32 cellular contexts compared by ENCODE assay signal in the genomic region with DNA sequence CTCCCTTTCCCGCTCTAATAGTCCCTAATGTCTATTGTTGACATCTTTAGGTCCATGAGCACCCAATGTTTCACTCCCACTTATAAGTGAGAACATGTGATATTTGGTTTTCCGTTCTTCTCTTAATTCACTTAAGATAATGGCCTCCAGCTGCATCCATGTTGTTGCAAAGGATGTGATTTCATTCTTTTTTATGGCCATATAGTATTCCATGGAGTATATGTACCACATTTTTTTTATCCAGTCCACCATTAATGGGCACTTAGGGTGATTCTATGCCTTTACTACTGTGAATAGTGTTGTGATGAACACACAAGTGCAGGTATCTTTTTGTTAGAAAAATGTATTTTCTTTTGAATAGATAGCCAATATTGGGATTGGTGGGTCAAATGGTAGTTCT.
DNase-seq lines count a peak whose midpoint lies in the region; ATAC-seq, FAIRE-seq and TF ChIP-seq lines count a peak whose summit lies in the region.
"Had no signal": no experiment of that assay in that cellular context is flagged by ENCODE, and none has a peak within 500 bp of the region (broad histone marks: within the 10 kb centered on the region; RNA-seq: fewer than 3 reads in every experiment).

No MANE protein-coding gene starts in this region.

- no peaks in the 10 kb centered on the region for H3K4me1 ChIP-seq in SK-N-SH (ENCODE audit: control insufficient read depth in 1 of 2, insufficient read depth in 2 of 2, low read depth in 1 of 2, low read length in 1 of 2)
- no peaks in the 10 kb centered on the region for H3K4me1 ChIP-seq in HEK293 (ENCODE audit: control insufficient read depth, insufficient read depth, low read length)
- H3K4me1 ChIP-seq: A549; BE2C; BLaER1; BLaER1 treated with 17β-estradiol and CSF1 and Interleukin-3, amounts not matched to agents 10 nM and 100 nM had no signal

- H3K27me3 ChIP-seq in SK-N-SH (ENCODE audit: insufficient read depth) = no peaks in the 10 kb centered on the region
- H3K27me3 ChIP-seq: BE2C; BLaER1; BLaER1 treated with 17β-estradiol and CSF1 and Interleukin-3, amounts not matched to agents 10 nM and 100 nM had no signal

- H3K4me2 ChIP-seq in SK-N-SH = no peak overlapping the region
- H3K4me2 ChIP-seq: A549; BLaER1; BLaER1 treated with 17β-estradiol and CSF1 and Interleukin-3, amounts not matched to agents 10 nM and 100 nM had no signal

- CTCF ChIA-PET in SK-N-SH (lab: Yijun Ruan, JAX) = no interaction called here
- CTCF ChIA-PET in HEK293 (lab: Yijun Ruan, JAX) = no interaction called here

- H3K36me3 ChIP-seq in SK-N-SH (replicated peaks in 1 of 2; ENCODE audit: control insufficient read depth in 1 of 2, insufficient read depth in 2 of 2, low read length in 1 of 2) = no peaks in the 10 kb centered on the region
- no peaks in the 10 kb centered on the region for H3K36me3 ChIP-seq in HEK293 (ENCODE audit: control insufficient read depth in 2 of 2, insufficient read depth in 1 of 2, low read length in 2 of 2)
- H3K36me3 ChIP-seq: BE2C; BLaER1; BLaER1 treated with 17β-estradiol and CSF1 and Interleukin-3, amounts not matched to agents 10 nM and 100 nM had no signal

- H3K9ac ChIP-seq in SK-N-SH = no peak overlapping the region
- H3K9ac ChIP-seq: BLaER1; BLaER1 treated with 17β-estradiol and CSF1 and Interleukin-3, amounts not matched to agents 10 nM and 100 nM had no signal

- H3K9me2 ChIP-seq in SK-N-SH = no peaks in the 10 kb centered on the region

- FAIRE-seq in D721Med (lab: Jason Lieb, UNC) = peak; percentile 82
- FAIRE-seq: A204.1, A549 had no signal

- no peaks in the 10 kb centered on the region for H4K20me1 ChIP-seq in SK-N-SH (ENCODE audit: insufficient read depth)
- H4K20me1 ChIP-seq: BLaER1; BLaER1 treated with 17β-estradiol and CSF1 and Interleukin-3, amounts not matched to agents 10 nM and 100 nM had no signal

- no peak for ATAC-seq in SK-N-SH treated with all-trans-retinoic acid at 6 μM for 48 hours
- ATAC-seq in HG03139 (IDR thresholded peaks at IDR 0.05; ENCODE audit: unreplicated experiment) = no peak
- ATAC-seq: A549; CD8-positive, alpha-beta T cell had no signal

- TF ChIP-seq EP300 in SK-N-SH (IDR thresholded peaks at IDR 0.05; ENCODE audit: borderline replicate concordance in 1 of 2, low read depth in 1 of 2, low read length in 1 of 2) = no peak

- no peak overlapping the region for H2AFZ ChIP-seq in SK-N-SH (ENCODE audit: low read depth)

- 55% methylated on average over 2 of the region's 2 CpGs for WGBS in SK-N-SH (ENCODE audit: low lambda C conversion rate)

- H3K4me3 ChIP-seq in SK-N-SH (ENCODE audit: low read depth in 2 of 2, low read length in 1 of 2) (no peak overlapping the region), HEK293 (ENCODE audit: low read depth, low read length) (no peak overlapping the region)
- H3K4me3 ChIP-seq: A549; BLaER1; BLaER1 treated with 17β-estradiol and CSF1 and Interleukin-3, amounts not matched to agents 10 nM and 100 nM had no signal

- TF ChIP-seq RAD21 in SK-N-SH (IDR thresholded peaks at IDR 0.05; ENCODE audit: low read length) = no peak

- H3K9me3 ChIP-seq in SK-N-SH = no peaks in the 10 kb centered on the region
- H3K9me3 ChIP-seq in HEK293 (ENCODE audit: control insufficient read depth, insufficient read depth, low read depth, low read length) = no peaks in the 10 kb centered on the region
- H3K9me3 ChIP-seq: A549, BE2C, BLaER1, Caco-2 had no signal

- H3F3A ChIP-seq in SK-N-SH (replicated peaks; ENCODE audit: insufficient read depth) = no peaks in the 10 kb centered on the region

- no peaks in the 10 kb centered on the region for H3K79me2 ChIP-seq in SK-N-SH (ENCODE audit: insufficient read depth)

- no peak overlapping the region for H3K27ac ChIP-seq in SK-N-SH (ENCODE audit: low read depth in 2 of 2, low read length in 1 of 2)
- no peak overlapping the region for H3K27ac ChIP-seq in HEK293 (ENCODE audit: extremely low read depth, low read depth, low read length)
- H3K27ac ChIP-seq: 22Rv1; A549; BLaER1; BLaER1 treated with 17β-estradiol and CSF1 and Interleukin-3, amounts not matched to agents 10 nM and 100 nM; C4-2B had no signal

- POLR2A ChIA-PET in SK-N-SH (lab: Yijun Ruan, JAX) (no interaction called here), HEK293 (lab: Yijun Ruan, JAX) (no interaction called here)

- DNase-seq in SK-N-SH = no peak
- no peak for DNase-seq in D721Med (ENCODE audit: insufficient read length, low spot score)
- no peak for DNase-seq in NCI-H128 (lab: John Stamatoyannopoulos, UW; ENCODE audit: unreplicated experiment)
- DNase-seq: 8988T; ACHN; AML-193; BE2C; C1 segment of cervical spinal cord; Caco-2; Calu3; CD4-positive, alpha-beta memory T cell; CD4-positive, alpha-beta T cell; CD4-positive, CD25-positive, alpha-beta regulatory T cell; CD8-positive, alpha-beta memory T cell; CD8-positive, alpha-beta T cell; COR-L47; DMS 273 treated with DMSO at 0.1 percent for 48 hours; DMS153; DMS53; DMS79; DMS79 treated with DMSO at 0.1 percent for 48 hours; DND-41; EL had no signal

- TF ChIP-seq CTCF in SK-N-SH (IDR thresholded peaks at IDR 0.05) (no peak), D721Med (IDR thresholded peaks at IDR 0.05; ENCODE audit: insufficient read depth, missing control alignments) (no peak), HEK293 (tag by site-specific recombination; IDR thresholded peaks at IDR 0.05) (no peak)

TF ChIP-seq in SK-N-SH treated with all-trans-retinoic acid at 6 μM for 48 hours, 23 proteins besides CTCF, POLR2A, EP300 and RAD21:
- peak; percentile 63 for TF ChIP-seq ZNF8 (CRISPR knock-in tag; IDR thresholded peaks at IDR 0.05)
- TF ChIP-seq, protein P1, sequence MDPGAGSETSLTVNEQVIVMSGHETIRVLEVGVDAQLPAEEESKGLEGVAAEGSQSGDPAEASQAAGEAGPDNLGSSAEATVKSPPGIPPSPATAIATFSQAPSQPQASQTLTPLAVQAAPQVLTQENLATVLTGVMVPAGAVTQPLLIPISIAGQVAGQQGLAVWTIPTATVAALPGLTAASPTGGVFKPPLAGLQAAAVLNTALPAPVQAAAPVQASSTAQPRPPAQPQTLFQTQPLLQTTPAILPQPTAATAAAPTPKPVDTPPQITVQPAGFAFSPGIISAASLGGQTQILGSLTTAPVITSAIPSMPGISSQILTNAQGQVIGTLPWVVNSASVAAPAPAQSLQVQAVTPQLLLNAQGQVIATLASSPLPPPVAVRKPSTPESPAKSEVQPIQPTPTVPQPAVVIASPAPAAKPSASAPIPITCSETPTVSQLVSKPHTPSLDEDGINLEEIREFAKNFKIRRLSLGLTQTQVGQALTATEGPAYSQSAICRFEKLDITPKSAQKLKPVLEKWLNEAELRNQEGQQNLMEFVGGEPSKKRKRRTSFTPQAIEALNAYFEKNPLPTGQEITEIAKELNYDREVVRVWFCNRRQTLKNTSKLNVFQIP (CRISPR knock-in tag; IDR thresholded peaks at IDR 0.05; ENCODE audit: borderline replicate concordance, low read depth) = no peak
TF ChIP-seq in SK-N-SH treated with all-trans-retinoic acid at 6 μM for 48 hours: peak in this region for 1.

TF ChIP-seq in SK-N-SH, 30 proteins besides CTCF, POLR2A, EP300 and RAD21:
- TF ChIP-seq GABPA (IDR thresholded peaks at IDR 0.05; ENCODE audit: low read depth) = no peak

TF ChIP-seq in HEK293, 187 proteins besides CTCF, POLR2A, EP300 and RAD21:
- TF ChIP-seq SCRT1 (tag by site-specific recombination; IDR thresholded peaks at IDR 0.05; ENCODE audit: borderline replicate concordance) = no peak
- TF ChIP-seq ZNF146 (tag by site-specific recombination; IDR thresholded peaks at IDR 0.05) = peak; percentile 54
